1 cellular context compared by ENCODE assay signal in genomic region chr14:68977741-68978549, GRCh38.
TF ChIP-seq lines count a peak whose summit lies in the region.

No MANE protein-coding gene starts in this region.

TF ChIP-seq in GM12878, 131 proteins besides CTCF, POLR2A, EP300 and RAD21 (continued from another document):
- no peak for TF ChIP-seq E2F8 (IDR thresholded peaks at IDR 0.05; ENCODE audit: low read depth, partially characterized antibody)
- TF ChIP-seq SUZ12 (IDR thresholded peaks at IDR 0.05; ENCODE audit: unreplicated experiment): peak; percentile 42
- peak; percentile 48; the same call in 1 of the 2 replicates for TF ChIP-seq CHD2 (IDR thresholded peaks at IDR 0.05; ENCODE audit: borderline replicate concordance, low read depth, low read length)
- TF ChIP-seq SMARCA5 (IDR thresholded peaks at IDR 0.05): no peak
- TF ChIP-seq IRF5 (IDR thresholded peaks at IDR 0.05; ENCODE audit: borderline replicate concordance): no peak
- TF ChIP-seq FOXM1 (IDR thresholded peaks at IDR 0.05; ENCODE audit: low read depth, low read length): no peak
- no peak for TF ChIP-seq JUNB (IDR thresholded peaks at IDR 0.05)
- TF ChIP-seq ZNF687 (IDR thresholded peaks at IDR 0.05): 0 out of 2 replicates have a peak, but pooled peaks have one; percentile 13
- peak; percentile 13 to 25; a peak in 2 of 4 replicates for TF ChIP-seq IKZF2 (IDR thresholded peaks at IDR 0.05)
- no peak for TF ChIP-seq YBX1 (IDR thresholded peaks at IDR 0.05)
- TF ChIP-seq RELA (IDR thresholded peaks at IDR 0.05; ENCODE audit: borderline replicate concordance, partially characterized antibody): no peak
- TF ChIP-seq GATAD2B (conservative IDR thresholded peaks at IDR 0.05; ENCODE audit: low read depth): peak; percentile 58
- 0 out of 2 replicates have a peak, but pooled peaks have one; percentile 19 for TF ChIP-seq RUNX3 (IDR thresholded peaks at IDR 0.05; ENCODE audit: low read length)
- TF ChIP-seq IKZF1 (conservative IDR thresholded peaks at IDR 0.05): peak; percentile 39; the same call in 1 of the 2 replicates
- TF ChIP-seq E2F4 (IDR thresholded peaks at IDR 0.05; ENCODE audit: low read depth, low read length): no peak
- 0 out of 2 replicates have a peak, but pooled peaks have one; percentile 27 for TF ChIP-seq RB1 (IDR thresholded peaks at IDR 0.05; ENCODE audit: borderline replicate concordance)
- TF ChIP-seq ATF3 (IDR thresholded peaks at IDR 0.05; ENCODE audit: borderline replicate concordance, extremely low read depth, low read depth, low read length): no peak
- peak; percentile 45; the same call in 1 of the 2 replicates for TF ChIP-seq NR2F1 (conservative IDR thresholded peaks at IDR 0.05)
- TF ChIP-seq NKRF (conservative IDR thresholded peaks at IDR 0.05): 0 out of 2 replicates have a peak, but pooled peaks have one; percentile 27
